Comparison of ENCODE assay signal across 18 cellular contexts in genomic region chr6:16216501-16217155, GRCh38. TPM values are rescaled to one million over a fixed set of nuclear protein-coding genes. Genes with fewer than 3 reads are reported as not detected.
DNase-seq lines count a peak whose midpoint lies in the region; ATAC-seq and TF ChIP-seq lines count a peak whose summit lies in the region.
"Had no signal": no experiment of that assay in that cellular context is flagged by ENCODE, and none has a peak within 500 bp of the region (broad histone marks: within the 10 kb centered on the region; RNA-seq: fewer than 3 reads in every experiment).

No MANE protein-coding gene starts in this region.

- no peak for TF ChIP-seq CTCF in ascending aorta (IDR thresholded peaks at IDR 0.05)
- TF ChIP-seq CTCF in esophagus muscularis mucosa (IDR thresholded peaks at IDR 0.05), result no peak
- TF ChIP-seq CTCF in lower lobe of right lung (IDR thresholded peaks at IDR 0.05), result no peak
- TF ChIP-seq CTCF in smooth muscle cell (IDR thresholded peaks at IDR 0.05; ENCODE audit: borderline replicate concordance, insufficient read depth, poor library complexity, severe bottlenecking), result no peak
- no peak for TF ChIP-seq CTCF in activated CD8-positive, alpha-beta T cell treated with anti-CD3 and anti-CD28 coated beads for 36 hours (IDR thresholded peaks at IDR 0.05)

- no peaks in the 10 kb centered on the region for H3K9me3 Mint-ChIP-seq in activated CD8-positive, alpha-beta T cell treated with anti-CD3 and anti-CD28 coated beads for 36 hours
- H3K9me3 Mint-ChIP-seq: natural killer cell had no signal

- peak overlapping the region; percentile 65 to 74 for H3K27ac ChIP-seq in ascending aorta
- no peak overlapping the region for H3K27ac ChIP-seq in esophagus muscularis mucosa (replicated peaks in 1 of 4)
- H3K27ac ChIP-seq in lower lobe of right lung, result no peak overlapping the region
- no peak overlapping the region for H3K27ac ChIP-seq in stomach smooth muscle (ENCODE audit: low read length)
- no peak overlapping the region for H3K27ac ChIP-seq in smooth muscle cell (ENCODE audit: low read depth)
- H3K27ac ChIP-seq: hepatocyte, KMS-11 had no signal

- H3K4me1 ChIP-seq in ascending aorta (peaks cover 6 to 30% of the 10 kb centered on the region in 2 donors), esophagus muscularis mucosa (peaks cover 8 to 20% (median 18%) of the 10 kb centered on the region in 4 donors), lower lobe of right lung (peaks cover 15% of the 10 kb centered on the region), stomach smooth muscle (ENCODE audit: control insufficient read depth, insufficient read depth, low read length) (peaks cover 4% of the 10 kb centered on the region), smooth muscle cell (ENCODE audit: low read depth) (no peaks in the 10 kb centered on the region)

- H3K4me3 ChIP-seq in ascending aorta (peak overlapping the region; percentile 39 to 58), esophagus muscularis mucosa (peak overlapping the region; percentile 37 to 50 (median 44)), lower lobe of right lung (peak overlapping the region; percentile 27), stomach smooth muscle (ENCODE audit: low read length in 2 of 2) (peak overlapping the region; percentile 35 to 60), smooth muscle cell (no peak overlapping the region)
- H3K4me3 ChIP-seq: hepatocyte had no signal

- no peaks in the 10 kb centered on the region for H3F3A ChIP-seq in smooth muscle cell (ENCODE audit: low read depth)

- 44% methylated on average over 22 of the region's 43 CpGs for WGBS in esophagus muscularis mucosa
- 91% methylated on average over 37 of the region's 43 CpGs for WGBS in smooth muscle cell (ENCODE audit: low lambda C conversion rate)

- H3K36me3 ChIP-seq in ascending aorta (no peaks in the 10 kb centered on the region), esophagus muscularis mucosa (no peaks in the 10 kb centered on the region), lower lobe of right lung (no peaks in the 10 kb centered on the region), stomach smooth muscle (ENCODE audit: control insufficient read depth in 2 of 2, insufficient read depth in 2 of 2, low read length in 2 of 2) (no peaks in the 10 kb centered on the region), smooth muscle cell (ENCODE audit: low read depth) (no peaks in the 10 kb centered on the region)

- H3K9me3 ChIP-seq in ascending aorta (no peaks in the 10 kb centered on the region), esophagus muscularis mucosa (no peaks in the 10 kb centered on the region), lower lobe of right lung (no peaks in the 10 kb centered on the region), stomach smooth muscle (ENCODE audit: control insufficient read depth in 2 of 2, low read length in 2 of 2) (no peaks in the 10 kb centered on the region), smooth muscle cell (replicated peaks; ENCODE audit: low read depth) (no peaks in the 10 kb centered on the region)

- H3K9ac ChIP-seq in stomach smooth muscle (ENCODE audit: low read length in 2 of 2) (no peak overlapping the region), smooth muscle cell (ENCODE audit: low read depth) (no peak overlapping the region)
- H3K9ac ChIP-seq: KMS-11 had no signal

- peak; percentile 18 to 25 for ATAC-seq in lower lobe of right lung
- no peak for ATAC-seq in activated CD8-positive, alpha-beta T cell treated with anti-CD3 and anti-CD28 coated beads for 36 hours
- ATAC-seq: left lobe of liver, natural killer cell had no signal

- no peaks in the 10 kb centered on the region for H4K20me1 ChIP-seq in smooth muscle cell (ENCODE audit: low read depth)

- no peak for TF ChIP-seq EP300 in esophagus muscularis mucosa (IDR thresholded peaks at IDR 0.05)

- H3K27me3 ChIP-seq in ascending aorta, result no peaks in the 10 kb centered on the region
- H3K27me3 ChIP-seq in esophagus muscularis mucosa, result peaks cover 0 to 26% (median 0%) of the 10 kb centered on the region in 4 donors
- H3K27me3 ChIP-seq in lower lobe of right lung (ENCODE audit: low read depth), result no peaks in the 10 kb centered on the region
- H3K27me3 ChIP-seq in stomach smooth muscle (ENCODE audit: control insufficient read depth in 1 of 2, insufficient read depth in 2 of 2, low read length in 2 of 2), result no peaks in the 10 kb centered on the region
- no peaks in the 10 kb centered on the region for H3K27me3 ChIP-seq in smooth muscle cell (ENCODE audit: low read depth)
- H3K27me3 ChIP-seq: hepatocyte had no signal

- CTCF ChIA-PET in activated CD8-positive, alpha-beta T cell treated with anti-CD3 and anti-CD28 coated beads for 36 hours (lab: Charles Lee), result interaction anchor here (1.3 to 3.5 kb wide), 3 partner anchors 8 to 11 kb away, joined by 4 to 15 read pairs (median 5); no protein-coding TSS in a partner anchor

- H3K27ac Mint-ChIP-seq in activated CD8-positive, alpha-beta T cell treated with anti-CD3 and anti-CD28 coated beads for 36 hours, result no peak overlapping the region
- H3K27ac Mint-ChIP-seq: natural killer cell had no signal

- peak in 1 of 2 donors; percentile 70 for DNase-seq in ascending aorta (ENCODE audit: low spot score in 2 of 2)
- DNase-seq in esophagus muscularis mucosa (ENCODE audit: extremely low spot score), result no peak
- no peak for DNase-seq in lower lobe of right lung
- DNase-seq in HK-2 (ENCODE audit: unreplicated experiment), result no peak
- no peak for DNase-seq in smooth muscle cell (lab: John Stamatoyannopoulos, UW; ENCODE audit: unreplicated experiment)
- no peak for DNase-seq in activated CD8-positive, alpha-beta T cell treated with anti-CD3 and anti-CD28 coated beads for 36 hours
- no peak for DNase-seq in SW 1271 (lab: John Stamatoyannopoulos, UW)
- DNase-seq: DMS79, HCEC 1CT, natural killer cell, NCI-H1417, NCI-H345, OCI-M1, substantia nigra had no signal

- no peaks in the 10 kb centered on the region for H3K79me2 ChIP-seq in smooth muscle cell (ENCODE audit: low read depth)
- H3K79me2 ChIP-seq: hepatocyte had no signal

- intact Hi-C loops in ascending aorta (cut with DNase I) (loop anchor here (5.0 to 10.0 kb wide), 3 partner anchors 106 to 1738 kb away; no protein-coding TSS in a partner anchor), esophagus muscularis mucosa (cut with DNase I) (no loop called here), lower lobe of right lung (cut with DNase I) (no loop called here)
- intact Hi-C loops in activated CD8-positive, alpha-beta T cell treated with anti-CD3 and anti-CD28 coated beads for 36 hours (cut with micrococcal nuclease), result no loop called here

- H3K4me1 Mint-ChIP-seq in activated CD8-positive, alpha-beta T cell treated with anti-CD3 and anti-CD28 coated beads for 36 hours (ENCODE audit: low read depth), result peaks cover 4% of the 10 kb centered on the region

- no peak for TF ChIP-seq POLR2A in esophagus muscularis mucosa (IDR thresholded peaks at IDR 0.05; ENCODE audit: low read depth)

- no peak overlapping the region for H3K4me2 ChIP-seq in smooth muscle cell
- H3K4me2 ChIP-seq: hepatocyte, KMS-11 had no signal

- H3K27me3 Mint-ChIP-seq in activated CD8-positive, alpha-beta T cell treated with anti-CD3 and anti-CD28 coated beads for 36 hours, result peaks cover 38% of the 10 kb centered on the region

- H2AFZ ChIP-seq in smooth muscle cell (ENCODE audit: low read depth), result no peak overlapping the region
- H2AFZ ChIP-seq: hepatocyte had no signal

- no peaks in the 10 kb centered on the region for H3K36me3 Mint-ChIP-seq in activated CD8-positive, alpha-beta T cell treated with anti-CD3 and anti-CD28 coated beads for 36 hours (ENCODE audit: low read depth)
- H3K36me3 Mint-ChIP-seq: natural killer cell had no signal

- POLR2A ChIA-PET in activated CD8-positive, alpha-beta T cell treated with anti-CD3 and anti-CD28 coated beads for 36 hours (lab: Charles Lee), result no interaction called here

- H3K4me3 Mint-ChIP-seq in activated CD8-positive, alpha-beta T cell treated with anti-CD3 and anti-CD28 coated beads for 36 hours, result no peak overlapping the region
- H3K4me3 Mint-ChIP-seq: natural killer cell had no signal

RNA-seq across cellular contexts. Expression of gene GMPR, which starts 21.8 kb away (rescaled TPM):
- 18.4 TPM for total RNA-seq in ascending aorta
- 10 to 100 TPM; 32.8 to 69.7 (median 52.0) TPM for total RNA-seq in esophagus muscularis mucosa
- 22.5 TPM for total RNA-seq in lower lobe of right lung
- total RNA-seq in smooth muscle cell, result 1.3 TPM in 1 of 2 replicates, not detected in the other
- polyA plus RNA-seq in smooth muscle cell, result 0.74 and 2.6 TPM in 2 replicates
- total RNA-seq in activated CD8-positive, alpha-beta T cell treated with anti-CD3 and anti-CD28 coated beads for 36 hours, result under 1 TPM; 0.31 to 0.65 TPM

Comparison
In these comparisons a context has a peak if more than half of its experiments do, and no peak if none do; other contexts are left out.
1. H3K27ac ChIP-seq: peak in ascending aorta (2 of 2); none in esophagus muscularis mucosa (0 of 4), lower lobe of right lung (single experiment), stomach smooth muscle (single experiment) and smooth muscle cell (single experiment).